Comparison of ENCODE assay signal across 9 cellular contexts in the genomic region with DNA sequence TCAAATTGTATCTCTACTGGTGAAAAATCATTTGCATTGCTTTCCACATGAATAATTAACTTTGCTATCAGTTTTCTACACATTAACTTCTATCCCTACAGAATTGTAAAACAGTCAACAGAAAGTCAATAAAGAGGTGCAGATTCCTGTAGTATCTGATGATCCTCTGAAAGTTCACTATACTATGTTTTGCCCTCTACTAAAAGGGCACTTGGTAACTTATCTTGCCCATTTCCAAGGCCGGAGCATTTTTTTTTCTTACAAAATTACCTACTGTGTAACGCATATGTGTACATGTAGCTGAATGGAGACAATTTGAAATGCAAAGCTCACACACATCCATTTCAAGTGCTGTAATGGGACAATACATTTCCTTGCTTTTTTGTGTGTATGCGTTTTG. TPM values are rescaled to one million over a fixed set of nuclear protein-coding genes. Genes with fewer than 3 reads are reported as not detected.
"Had no signal": no experiment of that assay in that cellular context is flagged by ENCODE, and none has a peak within 500 bp of the region (broad histone marks: within the 10 kb centered on the region; RNA-seq: fewer than 3 reads in every experiment).

No MANE protein-coding gene starts in this region.

- FAIRE-seq: HTR-8/SVneo had no signal

- H3K36me3 ChIP-seq: HAP-1 had no signal

- H3K4me3 ChIP-seq: GM23248, HAP-1 had no signal

- H3K9me3 ChIP-seq: HAP-1 had no signal

- DNase-seq: GM23248, GOT3, H7, HFFc6, KBM-7 had no signal

- H3K9me3 Mint-ChIP-seq: IgD-negative memory B cell had no signal

- H3K9ac ChIP-seq: GM23248 had no signal

- H3K27ac Mint-ChIP-seq: HFFc6, IgD-negative memory B cell had no signal

- H3K4me1 ChIP-seq: HAP-1 had no signal

- ATAC-seq: HCT116 had no signal

- H3K4me3 Mint-ChIP-seq: HFFc6, IgD-negative memory B cell had no signal

- H3K27ac ChIP-seq: GM23248 had no signal

- H3K27me3 Mint-ChIP-seq: IgD-negative memory B cell had no signal

- H2AFZ ChIP-seq: GM23248 had no signal

- H3K4me1 Mint-ChIP-seq: IgD-negative memory B cell had no signal

RNA-seq across cellular contexts. Expression of gene SPTLC3, which starts 9.6 kb away (rescaled TPM):
- total RNA-seq: HFFc6 had no signal
- polyA plus RNA-seq: IgD-negative memory B cell had no signal
